ENCODE assay signal across 1 cellular context in the genomic region with DNA sequence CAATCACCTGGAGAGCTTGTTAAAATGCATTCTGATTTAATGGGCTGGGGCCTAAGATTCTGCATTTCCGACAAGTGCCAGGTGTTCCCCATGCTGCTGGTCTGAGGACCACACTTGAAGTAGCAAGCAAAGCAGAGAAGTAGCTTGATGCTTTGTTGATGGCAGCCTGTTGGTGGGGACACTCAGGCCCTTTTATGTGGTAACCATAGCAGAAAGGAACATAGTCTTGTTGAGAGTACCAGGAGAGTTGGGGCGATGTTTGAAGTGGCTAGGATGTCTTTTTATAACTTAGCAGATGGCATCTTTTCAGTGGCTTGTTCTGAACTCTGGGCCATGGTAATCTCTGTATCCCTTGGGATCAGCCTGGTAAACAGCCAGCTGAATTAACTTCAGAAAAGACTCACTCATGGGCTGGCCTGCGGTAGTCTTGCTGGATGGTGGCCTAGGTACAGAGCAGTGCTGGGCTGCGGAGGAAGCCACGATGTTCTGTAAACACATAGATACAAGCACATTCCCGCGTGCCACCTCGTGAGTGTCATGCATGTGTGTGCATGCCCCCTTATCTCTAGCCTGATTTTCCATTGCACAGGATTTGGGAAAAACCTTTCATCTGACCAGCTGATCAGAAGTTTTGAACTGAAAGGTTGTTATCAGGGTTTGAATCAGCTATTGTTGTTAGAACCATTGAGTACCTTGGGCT.
TF ChIP-seq lines count a peak whose summit lies in the region.

No MANE protein-coding gene starts in this region.

TF ChIP-seq in K562, 482 proteins besides CTCF, POLR2A, EP300 and RAD21 (continued from another document):
- TF ChIP-seq, protein P1, sequence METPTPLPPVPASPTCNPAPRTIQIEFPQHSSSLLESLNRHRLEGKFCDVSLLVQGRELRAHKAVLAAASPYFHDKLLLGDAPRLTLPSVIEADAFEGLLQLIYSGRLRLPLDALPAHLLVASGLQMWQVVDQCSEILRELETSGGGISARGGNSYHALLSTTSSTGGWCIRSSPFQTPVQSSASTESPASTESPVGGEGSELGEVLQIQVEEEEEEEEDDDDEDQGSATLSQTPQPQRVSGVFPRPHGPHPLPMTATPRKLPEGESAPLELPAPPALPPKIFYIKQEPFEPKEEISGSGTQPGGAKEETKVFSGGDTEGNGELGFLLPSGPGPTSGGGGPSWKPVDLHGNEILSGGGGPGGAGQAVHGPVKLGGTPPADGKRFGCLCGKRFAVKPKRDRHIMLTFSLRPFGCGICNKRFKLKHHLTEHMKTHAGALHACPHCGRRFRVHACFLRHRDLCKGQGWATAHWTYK (CRISPR knock-in tag; IDR thresholded peaks at IDR 0.05), result no peak
- TF ChIP-seq, protein P2, sequence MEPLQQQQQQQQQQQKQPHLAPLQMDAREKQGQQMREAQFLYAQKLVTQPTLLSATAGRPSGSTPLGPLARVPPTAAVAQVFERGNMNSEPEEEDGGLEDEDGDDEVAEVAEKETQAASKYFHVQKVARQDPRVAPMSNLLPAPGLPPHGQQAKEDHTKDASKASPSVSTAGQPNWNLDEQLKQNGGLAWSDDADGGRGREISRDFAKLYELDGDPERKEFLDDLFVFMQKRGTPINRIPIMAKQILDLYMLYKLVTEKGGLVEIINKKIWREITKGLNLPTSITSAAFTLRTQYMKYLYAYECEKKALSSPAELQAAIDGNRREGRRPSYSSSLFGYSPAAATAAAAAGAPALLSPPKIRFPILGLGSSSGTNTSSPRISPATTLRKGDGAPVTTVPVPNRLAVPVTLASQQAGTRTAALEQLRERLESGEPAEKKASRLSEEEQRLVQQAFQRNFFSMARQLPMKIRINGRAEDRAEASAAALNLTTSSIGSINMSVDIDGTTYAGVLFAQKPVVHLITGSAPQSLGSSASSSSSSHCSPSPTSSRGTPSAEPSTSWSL (CRISPR knock-in tag; IDR thresholded peaks at IDR 0.05; ENCODE audit: borderline replicate concordance), result no peak
- TF ChIP-seq, protein P3, sequence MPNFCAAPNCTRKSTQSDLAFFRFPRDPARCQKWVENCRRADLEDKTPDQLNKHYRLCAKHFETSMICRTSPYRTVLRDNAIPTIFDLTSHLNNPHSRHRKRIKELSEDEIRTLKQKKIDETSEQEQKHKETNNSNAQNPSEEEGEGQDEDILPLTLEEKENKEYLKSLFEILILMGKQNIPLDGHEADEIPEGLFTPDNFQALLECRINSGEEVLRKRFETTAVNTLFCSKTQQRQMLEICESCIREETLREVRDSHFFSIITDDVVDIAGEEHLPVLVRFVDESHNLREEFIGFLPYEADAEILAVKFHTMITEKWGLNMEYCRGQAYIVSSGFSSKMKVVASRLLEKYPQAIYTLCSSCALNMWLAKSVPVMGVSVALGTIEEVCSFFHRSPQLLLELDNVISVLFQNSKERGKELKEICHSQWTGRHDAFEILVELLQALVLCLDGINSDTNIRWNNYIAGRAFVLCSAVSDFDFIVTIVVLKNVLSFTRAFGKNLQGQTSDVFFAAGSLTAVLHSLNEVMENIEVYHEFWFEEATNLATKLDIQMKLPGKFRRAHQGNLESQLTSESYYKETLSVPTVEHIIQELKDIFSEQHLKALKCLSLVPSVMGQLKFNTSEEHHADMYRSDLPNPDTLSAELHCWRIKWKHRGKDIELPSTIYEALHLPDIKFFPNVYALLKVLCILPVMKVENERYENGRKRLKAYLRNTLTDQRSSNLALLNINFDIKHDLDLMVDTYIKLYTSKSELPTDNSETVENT (CRISPR knock-in tag; IDR thresholded peaks at IDR 0.05), result no peak
- TF ChIP-seq ZKSCAN1 (IDR thresholded peaks at IDR 0.05; ENCODE audit: low read depth, low read length) (no peak), ZSCAN29 (IDR thresholded peaks at IDR 0.05) (no peak), ZNF696 (CRISPR knock-in tag; conservative IDR thresholded peaks at IDR 0.05) (no peak)
